24 cellular contexts compared by ENCODE assay signal in the genomic region with DNA sequence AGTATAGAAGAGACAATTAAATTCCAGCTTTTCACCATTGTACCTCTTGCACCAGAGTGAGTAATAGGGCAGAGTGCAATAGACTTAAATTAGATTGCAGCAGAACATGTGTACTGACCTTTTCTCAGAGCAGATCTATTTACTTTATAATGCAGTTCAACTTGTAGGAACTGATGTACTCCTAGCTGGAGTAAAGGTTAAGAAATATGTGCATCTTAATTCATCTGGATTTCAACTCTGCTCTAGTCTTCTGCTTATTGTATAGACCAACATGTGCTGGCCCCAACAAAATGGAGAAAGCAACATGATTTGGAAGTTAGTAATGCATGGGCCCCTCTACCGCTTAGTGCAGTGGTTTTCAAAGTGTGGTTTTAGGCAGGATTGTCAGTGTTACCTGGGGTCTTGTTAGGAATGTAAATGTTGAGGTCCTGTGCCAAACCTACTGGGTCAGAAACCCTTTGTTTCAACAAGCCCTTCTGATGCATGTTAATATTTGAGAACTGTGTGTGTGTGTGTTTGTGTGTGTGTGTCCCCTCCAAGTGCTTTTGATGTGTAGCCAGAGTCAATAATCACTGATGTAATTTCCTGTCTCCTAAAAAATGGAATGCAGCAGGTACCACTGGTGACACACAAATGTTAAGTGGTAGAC.
DNase-seq lines count a peak whose midpoint lies in the region; ATAC-seq and TF ChIP-seq lines count a peak whose summit lies in the region.
"Had no signal": no experiment of that assay in that cellular context is flagged by ENCODE, and none has a peak within 500 bp of the region (broad histone marks: within the 10 kb centered on the region; RNA-seq: fewer than 3 reads in every experiment).

No MANE protein-coding gene starts in this region.

- no peak overlapping the region for H2AFZ ChIP-seq in hepatocyte
- H2AFZ ChIP-seq: neural progenitor cell had no signal

- H4K20me1 ChIP-seq in hepatocyte (ENCODE audit: insufficient read depth, poor library complexity, severe bottlenecking): no peaks in the 10 kb centered on the region

- H3K9me3 ChIP-seq in hepatocyte (ENCODE audit: low read depth): no peaks in the 10 kb centered on the region
- H3K9me3 ChIP-seq: adrenal gland, breast epithelium, gastrocnemius medialis, MG63, uterus had no signal

- H3K4me3 ChIP-seq in hepatocyte: no peak overlapping the region
- H3K4me3 ChIP-seq: adrenal gland, breast epithelium, coronary artery, gastrocnemius medialis, K562, MG63, neural progenitor cell, SK-N-MC, uterus had no signal

- no peak overlapping the region for H3K4me3 Mint-ChIP-seq in progenitor cell of endocrine pancreas (ENCODE audit: low read depth)
- H3K4me3 Mint-ChIP-seq: activated T-cell treated with anti-CD3 and anti-CD28 coated beads, Interleukin-2, amount 50 U/mL, for 24 hours; neural progenitor cell had no signal

- peak; percentile 71 for DNase-seq in DMS53 treated with DMSO at 0.1 percent for 48 hours (lab: John Stamatoyannopoulos, UW; ENCODE audit: unreplicated experiment)
- peak; percentile 11 for DNase-seq in NCI-H774 (lab: John Stamatoyannopoulos, UW)
- peak; percentile 21 for DNase-seq in hepatocyte (ENCODE audit: low spot score)
- no peak for DNase-seq in progenitor cell of endocrine pancreas (ENCODE audit: low spot score, unreplicated experiment)
- DNase-seq in stimulated activated naive CD4-positive, alpha-beta T cell (lab: John Stamatoyannopoulos, UW): no peak
- DNase-seq: activated CD4-positive, alpha-beta T cell treated with anti-CD3 and anti-CD28 coated beads for 48 hours; activated naive CD4-positive, alpha-beta T cell; activated T-cell treated with anti-CD3 and anti-CD28 coated beads, Interleukin-2, amount 50 U/mL, for 24 hours; adrenal gland; gastrocnemius medialis; GOT3; MG63; NCI-H1417 treated with DMSO at 0.1 percent for 48 hours; NCI-H524; RPMI8226; T-helper 2 cell; uterus had no signal

- no peaks in the 10 kb centered on the region for H3K36me3 Mint-ChIP-seq in progenitor cell of endocrine pancreas (ENCODE audit: insufficient read depth)
- H3K36me3 Mint-ChIP-seq: neural progenitor cell had no signal

- no peak for ATAC-seq in HG02678 (IDR thresholded peaks at IDR 0.05; ENCODE audit: unreplicated experiment)
- no peak for ATAC-seq in HG02642 (IDR thresholded peaks at IDR 0.05; ENCODE audit: poor library complexity, unreplicated experiment)
- ATAC-seq: gastrocnemius medialis, K562 had no signal

- no peak overlapping the region for H3K4me2 ChIP-seq in hepatocyte
- H3K4me2 ChIP-seq: neural progenitor cell had no signal

- H3K9me2 ChIP-seq in hepatocyte (replicated peaks; ENCODE audit: insufficient read depth): no peaks in the 10 kb centered on the region

- no peak for TF ChIP-seq CTCF in hepatocyte (IDR thresholded peaks at IDR 0.05; ENCODE audit: poor library complexity)
- TF ChIP-seq CTCF in progenitor cell of endocrine pancreas (IDR thresholded peaks at IDR 0.05; ENCODE audit: unreplicated experiment): no peak

- H3K4me1 ChIP-seq in hepatocyte (ENCODE audit: insufficient read depth): peaks cover 12% of the 10 kb centered on the region
- H3K4me1 ChIP-seq: adrenal gland, breast epithelium, gastrocnemius medialis, uterus had no signal

- peaks cover 8% of the 10 kb centered on the region for H3K9me3 Mint-ChIP-seq in progenitor cell of endocrine pancreas (ENCODE audit: low read depth)
- H3K9me3 Mint-ChIP-seq: neural progenitor cell had no signal

- H3K27me3 ChIP-seq in hepatocyte: no peaks in the 10 kb centered on the region
- H3K27me3 ChIP-seq: adrenal gland, breast epithelium, gastrocnemius medialis, MG63, neural progenitor cell, uterus had no signal

- H3K27ac Mint-ChIP-seq in progenitor cell of endocrine pancreas: peak overlapping the region; percentile 55
- H3K27ac Mint-ChIP-seq: activated T-cell treated with anti-CD3 and anti-CD28 coated beads, Interleukin-2, amount 50 U/mL, for 24 hours; neural progenitor cell had no signal

- WGBS in hepatocyte (ENCODE audit: low lambda C conversion rate, missing lambda C conversion rate): 74% methylated on average over 1 of the region's 1 CpG

- no peaks in the 10 kb centered on the region for H3K27me3 Mint-ChIP-seq in progenitor cell of endocrine pancreas
- H3K27me3 Mint-ChIP-seq: activated T-cell treated with anti-CD3 and anti-CD28 coated beads, Interleukin-2, amount 50 U/mL, for 24 hours had no signal

- no peaks in the 10 kb centered on the region for H3K36me3 ChIP-seq in hepatocyte (replicated peaks; ENCODE audit: insufficient read depth, low read depth)
- H3K36me3 ChIP-seq: adrenal gland, breast epithelium, gastrocnemius medialis, MG63, neural progenitor cell, uterus had no signal

- H3K4me1 Mint-ChIP-seq in progenitor cell of endocrine pancreas (ENCODE audit: low read depth): peaks cover 7% of the 10 kb centered on the region

- no peaks in the 10 kb centered on the region for H3K79me2 ChIP-seq in hepatocyte

- peak overlapping the region; percentile 92 for H3K27ac ChIP-seq in hepatocyte
- H3K27ac ChIP-seq: adrenal gland, breast epithelium, coronary artery, gastrocnemius medialis, neural progenitor cell, SK-N-MC, uterus had no signal

Comparison
In these comparisons a context has a peak if more than half of its experiments do, and no peak if none do; other contexts are left out.
1. DNase-seq: peak in DMS53 treated with DMSO at 0.1 percent for 48 hours (single experiment), NCI-H774 (single experiment) and hepatocyte (single experiment); none in progenitor cell of endocrine pancreas (single experiment) and stimulated activated naive CD4-positive, alpha-beta T cell (0 of 6).